Comparison of ENCODE assay signal across 12 cellular contexts in the genomic region with DNA sequence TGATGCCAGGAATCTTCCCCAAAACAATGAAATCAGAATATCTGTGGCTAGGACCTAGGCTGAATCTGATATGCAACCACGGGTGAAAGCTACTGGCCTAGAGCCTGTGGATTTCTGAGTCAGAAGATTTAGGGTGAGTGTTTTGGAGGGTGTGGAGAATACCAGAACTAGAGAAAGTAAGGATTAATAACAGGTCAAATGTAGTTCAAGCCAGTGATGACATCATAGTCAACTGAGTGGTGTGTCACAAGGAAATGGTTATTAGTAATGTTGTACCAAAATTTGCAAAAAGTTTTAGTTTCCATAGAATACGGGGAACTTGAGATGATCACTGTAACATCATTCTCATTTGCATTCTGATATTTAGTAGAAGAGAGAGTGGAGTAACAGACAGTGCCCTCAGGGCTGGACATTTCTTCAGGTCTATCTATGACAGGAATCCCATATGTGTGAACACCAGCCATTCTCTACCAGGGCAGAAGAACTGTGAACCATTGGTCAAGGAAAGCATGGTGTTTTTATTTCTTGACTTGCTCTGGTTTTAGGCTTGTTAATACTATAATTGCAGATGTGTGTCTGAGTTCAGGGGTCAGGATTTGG. TPM values are rescaled to one million over a fixed set of nuclear protein-coding genes. Genes with fewer than 3 reads are reported as not detected.
DNase-seq lines count a peak whose midpoint lies in the region; ATAC-seq and TF ChIP-seq lines count a peak whose summit lies in the region.
"Had no signal": no experiment of that assay in that cellular context is flagged by ENCODE, and none has a peak within 500 bp of the region (broad histone marks: within the 10 kb centered on the region; RNA-seq: fewer than 3 reads in every experiment).

No MANE protein-coding gene starts in this region.

- peak overlapping the region; percentile 66 for H3K27ac ChIP-seq in fibroblast of lung (ENCODE audit: insufficient read depth, low read length)
- no peak overlapping the region for H3K27ac ChIP-seq in ascending aorta
- H3K27ac ChIP-seq: cardiac muscle cell, upper lobe of left lung had no signal

- H3K4me1 Mint-ChIP-seq in activated CD4-positive, alpha-beta T cell treated with anti-CD3 and anti-CD28 coated beads for 36 hours, result peaks cover 35% of the 10 kb centered on the region
- peaks cover 24% of the 10 kb centered on the region for H3K4me1 Mint-ChIP-seq in activated CD4-positive, alpha-beta T cell treated with anti-CD3 and anti-CD28 coated beads, Interleukin-2, amount 10 ng/mL, durations not matched to agents 24 days and 14 days
- H3K4me1 Mint-ChIP-seq in stimulated activated naive CD8-positive, alpha-beta T cell treated with anti-CD3 and anti-CD28 coated beads, Interleukin-15, amount 100 ng/mL, for 72 hours, result peaks cover 44% of the 10 kb centered on the region
- H3K4me1 Mint-ChIP-seq in naive thymus-derived CD8-positive, alpha-beta T cell, result peaks cover 25 to 40% (median 35%) of the 10 kb centered on the region in 4 donors

- peaks cover 12% of the 10 kb centered on the region for H3K4me1 ChIP-seq in fibroblast of lung (ENCODE audit: control insufficient read depth, extremely low read depth, insufficient read depth, low read length)
- peaks cover 0 to 9% of the 10 kb centered on the region in 2 donors for H3K4me1 ChIP-seq in ascending aorta

- H4K20me1 ChIP-seq in fibroblast of lung (ENCODE audit: control insufficient read depth, extremely low read depth, insufficient read depth, low read length), result no peaks in the 10 kb centered on the region

- no peak for TF ChIP-seq CTCF in fibroblast of lung (conservative IDR thresholded peaks at IDR 0.05 in 1 of 2, IDR thresholded peaks at IDR 0.05 in 1 of 2; ENCODE audit: low read depth in 1 of 2, low read length in 2 of 2)
- no peak for TF ChIP-seq CTCF in ascending aorta (IDR thresholded peaks at IDR 0.05)

- H3K4me3 Mint-ChIP-seq in activated CD4-positive, alpha-beta T cell treated with anti-CD3 and anti-CD28 coated beads for 36 hours, result no peak overlapping the region
- H3K4me3 Mint-ChIP-seq in activated CD4-positive, alpha-beta T cell treated with anti-CD3 and anti-CD28 coated beads, Interleukin-2, amount 10 ng/mL, durations not matched to agents 24 days and 14 days, result no peak overlapping the region
- H3K4me3 Mint-ChIP-seq in stimulated activated naive CD8-positive, alpha-beta T cell treated with anti-CD3 and anti-CD28 coated beads, Interleukin-15, amount 100 ng/mL, for 72 hours, result no peak overlapping the region
- no peak overlapping the region for H3K4me3 Mint-ChIP-seq in naive thymus-derived CD8-positive, alpha-beta T cell

- intact Hi-C loops in activated CD4-positive, alpha-beta T cell treated with anti-CD3 and anti-CD28 coated beads for 36 hours (cut with DNase I, micrococcal nuclease), result loop anchor here in 1 of 2 experiments (5.0 kb wide), 1 partner anchor 306 kb away; no protein-coding TSS in a partner anchor
- intact Hi-C loops in activated CD4-positive, alpha-beta T cell treated with anti-CD3 and anti-CD28 coated beads, Interleukin-2, amount 10 ng/mL, durations not matched to agents 24 days and 14 days (cut with micrococcal nuclease), result no loop called here
- intact Hi-C loops in ascending aorta (cut with DNase I), result no loop called here

- peak overlapping the region; percentile 58 for H3K4me2 ChIP-seq in fibroblast of lung (ENCODE audit: extremely low read depth, insufficient read depth, low read length)

- no peak for DNase-seq in activated CD4-positive, alpha-beta T cell treated with anti-CD3 and anti-CD28 coated beads for 36 hours
- DNase-seq in activated CD4-positive, alpha-beta T cell treated with anti-CD3 and anti-CD28 coated beads, Interleukin-2, amount 10 ng/mL, durations not matched to agents 24 days and 14 days, result no peak
- DNase-seq in RKO (ENCODE audit: low spot score) (peak; percentile 88), fibroblast of lung (ENCODE audit: low read depth in 2 of 2) (peak; percentile 94 to 96), ascending aorta (ENCODE audit: low spot score in 2 of 2) (no peak)
- no peak for DNase-seq in stimulated activated naive CD8-positive, alpha-beta T cell treated with anti-CD3 and anti-CD28 coated beads, Interleukin-15, amount 100 ng/mL, for 72 hours
- DNase-seq in naive thymus-derived CD8-positive, alpha-beta T cell, result no peak
- DNase-seq: NCI-H146, upper lobe of left lung had no signal

- ATAC-seq in activated CD4-positive, alpha-beta T cell treated with anti-CD3 and anti-CD28 coated beads for 36 hours, result peak; percentile 59
- peak; percentile 63 for ATAC-seq in stimulated activated naive CD8-positive, alpha-beta T cell treated with anti-CD3 and anti-CD28 coated beads, Interleukin-15, amount 100 ng/mL, for 72 hours
- ATAC-seq in GM18511 (IDR thresholded peaks at IDR 0.05; ENCODE audit: unreplicated experiment), result no peak
- no peak for ATAC-seq in naive thymus-derived CD8-positive, alpha-beta T cell
- ATAC-seq: Panc1 had no signal

- POLR2A ChIA-PET in activated CD4-positive, alpha-beta T cell treated with anti-CD3 and anti-CD28 coated beads for 36 hours (lab: Charles Lee), result no interaction called here
- POLR2A ChIA-PET in naive thymus-derived CD8-positive, alpha-beta T cell (lab: Charles Lee), result no interaction called here

- no peaks in the 10 kb centered on the region for H3K79me2 ChIP-seq in fibroblast of lung (ENCODE audit: control insufficient read depth, insufficient read depth, low read length)

- no peaks in the 10 kb centered on the region for H3K27me3 Mint-ChIP-seq in activated CD4-positive, alpha-beta T cell treated with anti-CD3 and anti-CD28 coated beads for 36 hours
- peaks cover 26% of the 10 kb centered on the region for H3K27me3 Mint-ChIP-seq in activated CD4-positive, alpha-beta T cell treated with anti-CD3 and anti-CD28 coated beads, Interleukin-2, amount 10 ng/mL, durations not matched to agents 24 days and 14 days
- H3K27me3 Mint-ChIP-seq in stimulated activated naive CD8-positive, alpha-beta T cell treated with anti-CD3 and anti-CD28 coated beads, Interleukin-15, amount 100 ng/mL, for 72 hours, result peaks cover 11% of the 10 kb centered on the region
- H3K27me3 Mint-ChIP-seq in naive thymus-derived CD8-positive, alpha-beta T cell, result no peaks in the 10 kb centered on the region

- no peaks in the 10 kb centered on the region for H3K9me3 Mint-ChIP-seq in activated CD4-positive, alpha-beta T cell treated with anti-CD3 and anti-CD28 coated beads for 36 hours (ENCODE audit: low read depth)
- H3K9me3 Mint-ChIP-seq in activated CD4-positive, alpha-beta T cell treated with anti-CD3 and anti-CD28 coated beads, Interleukin-2, amount 10 ng/mL, durations not matched to agents 24 days and 14 days, result peaks cover 3% of the 10 kb centered on the region
- no peaks in the 10 kb centered on the region for H3K9me3 Mint-ChIP-seq in stimulated activated naive CD8-positive, alpha-beta T cell treated with anti-CD3 and anti-CD28 coated beads, Interleukin-15, amount 100 ng/mL, for 72 hours
- H3K9me3 Mint-ChIP-seq in naive thymus-derived CD8-positive, alpha-beta T cell, result peaks cover 0 to 2% (median 0%) of the 10 kb centered on the region in 9 donors

- H3K36me3 Mint-ChIP-seq in activated CD4-positive, alpha-beta T cell treated with anti-CD3 and anti-CD28 coated beads for 36 hours (ENCODE audit: low read depth), result peaks cover 6% of the 10 kb centered on the region
- peaks cover 3% of the 10 kb centered on the region for H3K36me3 Mint-ChIP-seq in activated CD4-positive, alpha-beta T cell treated with anti-CD3 and anti-CD28 coated beads, Interleukin-2, amount 10 ng/mL, durations not matched to agents 24 days and 14 days (ENCODE audit: low read depth)
- H3K36me3 Mint-ChIP-seq in naive thymus-derived CD8-positive, alpha-beta T cell, result peaks cover 0 to 5% (median 2%) of the 10 kb centered on the region in 3 donors

- no peak overlapping the region for H3K4me3 ChIP-seq in fibroblast of lung (replicated peaks in 1 of 4; ENCODE audit: control extremely low read depth in 1 of 4, insufficient read depth in 1 of 4, low read depth in 3 of 4, low read length in 4 of 4)
- no peak overlapping the region for H3K4me3 ChIP-seq in ascending aorta
- H3K4me3 ChIP-seq: cardiac muscle cell, upper lobe of left lung had no signal

- H3K27me3 ChIP-seq in fibroblast of lung (ENCODE audit: control insufficient read depth, insufficient read depth, low read length) (no peaks in the 10 kb centered on the region), ascending aorta (no peaks in the 10 kb centered on the region)

- H2AFZ ChIP-seq in fibroblast of lung (ENCODE audit: low read length), result no peak overlapping the region

- H3K9me3 ChIP-seq in fibroblast of lung (ENCODE audit: control insufficient read depth, insufficient read depth, low read depth, low read length), result no peaks in the 10 kb centered on the region
- H3K9me3 ChIP-seq in ascending aorta, result no peaks in the 10 kb centered on the region
- H3K9me3 ChIP-seq: upper lobe of left lung had no signal

- CTCF ChIA-PET in activated CD4-positive, alpha-beta T cell treated with anti-CD3 and anti-CD28 coated beads for 36 hours (lab: Charles Lee), result no interaction called here

- peak overlapping the region; percentile 65 for H3K27ac Mint-ChIP-seq in activated CD4-positive, alpha-beta T cell treated with anti-CD3 and anti-CD28 coated beads for 36 hours
- no peak overlapping the region for H3K27ac Mint-ChIP-seq in activated CD4-positive, alpha-beta T cell treated with anti-CD3 and anti-CD28 coated beads, Interleukin-2, amount 10 ng/mL, durations not matched to agents 24 days and 14 days
- peak overlapping the region in 1 of 2 donors; percentile 46 for H3K27ac Mint-ChIP-seq in stimulated activated naive CD8-positive, alpha-beta T cell treated with anti-CD3 and anti-CD28 coated beads, Interleukin-15, amount 100 ng/mL, for 72 hours
- no peak overlapping the region for H3K27ac Mint-ChIP-seq in naive thymus-derived CD8-positive, alpha-beta T cell

- H3K9ac ChIP-seq in fibroblast of lung (ENCODE audit: insufficient read depth, low read length), result no peak overlapping the region

- no peaks in the 10 kb centered on the region for H3K36me3 ChIP-seq in fibroblast of lung (ENCODE audit: control insufficient read depth, insufficient read depth, low read length)
- no peaks in the 10 kb centered on the region for H3K36me3 ChIP-seq in ascending aorta
- H3K36me3 ChIP-seq: cardiac muscle cell, upper lobe of left lung had no signal

RNA-seq across cellular contexts. Expression of gene GALNT12, which starts 3.7 kb away (rescaled TPM):
- total RNA-seq in activated CD4-positive, alpha-beta T cell treated with anti-CD3 and anti-CD28 coated beads for 36 hours, result 10 to 100 TPM; 10.2 to 12.7 TPM
- 2.8 and 3.6 TPM in 2 replicates for total RNA-seq in activated CD4-positive, alpha-beta T cell treated with anti-CD3 and anti-CD28 coated beads, Interleukin-2, amount 10 ng/mL, durations not matched to agents 24 days and 14 days
- 18.2 and 27.2 TPM in 2 replicates for total RNA-seq in fibroblast of lung
- 9.4 and 16.5 TPM in 2 replicates for polyA plus RNA-seq in fibroblast of lung
- polyA plus RNA-seq in fibroblast of lung (2012), result 6.7 and 11.6 TPM in 2 replicates
- 6.4 and 12.1 TPM in 2 replicates for polyA minus RNA-seq in fibroblast of lung (ENCODE audit: low replicate concordance)
- 0.53 TPM for total RNA-seq in ascending aorta
- total RNA-seq in naive thymus-derived CD8-positive, alpha-beta T cell, result 1 to 10 TPM; 8.7 to 9.3 TPM
- polyA plus RNA-seq in naive thymus-derived CD8-positive, alpha-beta T cell, result 1 to 10 TPM; 4.6 to 8.4 (median 8.1) TPM

RNA-seq across cellular contexts. Expression of gene ANKS6, which starts 14.8 kb away (rescaled TPM):
- total RNA-seq in activated CD4-positive, alpha-beta T cell treated with anti-CD3 and anti-CD28 coated beads for 36 hours, result 10 to 100 TPM; 15.8 to 17.4 TPM
- 13.4 and 13.6 TPM in 2 replicates for total RNA-seq in activated CD4-positive, alpha-beta T cell treated with anti-CD3 and anti-CD28 coated beads, Interleukin-2, amount 10 ng/mL, durations not matched to agents 24 days and 14 days
- 9.6 and 10.3 TPM in 2 replicates for total RNA-seq in fibroblast of lung
- 7.3 and 10.0 TPM in 2 replicates for polyA plus RNA-seq in fibroblast of lung
- polyA plus RNA-seq in fibroblast of lung (2012), result 12.0 and 14.2 TPM in 2 replicates
- 8.8 and 13.5 TPM in 2 replicates for polyA minus RNA-seq in fibroblast of lung (ENCODE audit: low replicate concordance)
- 13.0 TPM for total RNA-seq in ascending aorta
- total RNA-seq in naive thymus-derived CD8-positive, alpha-beta T cell, result 10 to 100 TPM; 14.6 to 18.1 TPM
- 10 to 100 TPM in 1 of 3 donors, 1 to 10 TPM in 2; 6.3 to 12.7 (median 6.4) TPM for polyA plus RNA-seq in naive thymus-derived CD8-positive, alpha-beta T cell

Comparison
In these comparisons a context has a peak if more than half of its experiments do, and no peak if none do; other contexts are left out.
1. ATAC-seq: peak in activated CD4-positive, alpha-beta T cell treated with anti-CD3 and anti-CD28 coated beads for 36 hours (single experiment) and stimulated activated naive CD8-positive, alpha-beta T cell treated with anti-CD3 and anti-CD28 coated beads, Interleukin-15, amount 100 ng/mL, for 72 hours (single experiment); none in GM18511 (single experiment) and naive thymus-derived CD8-positive, alpha-beta T cell (0 of 2).
2. DNase-seq: peak in RKO (single experiment) and fibroblast of lung (2 of 2); none in activated CD4-positive, alpha-beta T cell treated with anti-CD3 and anti-CD28 coated beads for 36 hours (single experiment), activated CD4-positive, alpha-beta T cell treated with anti-CD3 and anti-CD28 coated beads, Interleukin-2, amount 10 ng/mL, durations not matched to agents 24 days and 14 days (single experiment), stimulated activated naive CD8-positive, alpha-beta T cell treated with anti-CD3 and anti-CD28 coated beads, Interleukin-15, amount 100 ng/mL, for 72 hours (0 of 2), ascending aorta (0 of 2) and naive thymus-derived CD8-positive, alpha-beta T cell (0 of 10).